ENCODE assay signal across 9 cellular contexts in the genomic region with DNA sequence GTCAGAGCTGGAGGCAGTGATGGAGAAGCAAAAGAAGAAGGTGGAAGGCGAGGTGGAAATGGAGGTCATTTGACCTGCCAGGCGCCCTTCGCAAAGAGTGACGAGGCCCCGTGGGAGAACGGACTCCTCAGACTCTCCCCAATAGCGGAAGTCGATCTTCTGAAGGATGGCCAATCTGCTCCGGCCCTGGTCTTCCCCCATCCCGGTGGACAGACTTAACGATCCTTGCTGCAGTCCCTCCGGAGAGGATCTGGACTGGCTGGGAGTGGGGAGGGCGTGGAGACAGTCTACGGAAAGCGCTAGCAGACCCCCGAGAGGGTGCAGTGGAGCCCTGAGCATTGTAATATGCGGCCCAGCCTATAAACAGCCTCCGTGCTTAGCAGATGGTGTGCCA. TPM values are rescaled to one million over a fixed set of nuclear protein-coding genes. Genes with fewer than 3 reads are reported as not detected.
A peak's percentile ranks its signal among the peaks of the same experiment; 100 is the strongest.
DNase-seq lines count a peak whose midpoint lies in the region; ATAC-seq and TF ChIP-seq lines count a peak whose summit lies in the region.
"Had no signal": no experiment of that assay in that cellular context is flagged by ENCODE, and none has a peak within 500 bp of the region (broad histone marks: within the 10 kb centered on the region; RNA-seq: fewer than 3 reads in every experiment).

No MANE protein-coding gene starts in this region.

- H3K36me3 Mint-ChIP-seq in CD4-positive, alpha-beta memory T cell = peaks cover 11% of the 10 kb centered on the region in 2 donors
- peaks cover 15% of the 10 kb centered on the region for H3K36me3 Mint-ChIP-seq in WTC11
- H3K36me3 Mint-ChIP-seq in progenitor cell of endocrine pancreas (ENCODE audit: insufficient read depth) = peaks cover 5% of the 10 kb centered on the region

- peak overlapping the region in 1 of 2 donors; percentile 11 for H3K4me3 ChIP-seq in CD4-positive, alpha-beta memory T cell (ENCODE audit: low read length in 2 of 2)
- peak overlapping the region; percentile 36 for H3K4me3 ChIP-seq in cardiac muscle cell

- CTCF ChIA-PET in CD4-positive, alpha-beta memory T cell (lab: Charles Lee; ENCODE audit: partially characterized antibody) = interaction anchor here (0.7 to 2.6 kb wide), 9 partner anchors 12 to 332 kb away, joined by 3 to 11 read pairs (median 4); a partner anchor contains a TSS
- CTCF ChIA-PET in WTC11 (lab: Charles Lee) = interaction anchor here (0.5 to 3.6 kb wide), 19 partner anchors 9 to 614 kb away, joined by 3 to 46 read pairs (median 6); a partner anchor contains a TSS

- no peaks in the 10 kb centered on the region for H3K36me3 ChIP-seq in CD4-positive, alpha-beta memory T cell (ENCODE audit: insufficient read depth, low read length)
- no peaks in the 10 kb centered on the region for H3K36me3 ChIP-seq in cardiac muscle cell

- peaks cover 12% of the 10 kb centered on the region for H3K27me3 ChIP-seq in CD4-positive, alpha-beta memory T cell (ENCODE audit: insufficient read depth, low read length)
- H3K27me3 ChIP-seq in cardiac muscle cell = peaks cover 39% of the 10 kb centered on the region

- H3K27ac ChIP-seq in CD4-positive, alpha-beta memory T cell (ENCODE audit: low read depth, low read length) = no peak overlapping the region
- H3K27ac ChIP-seq in cardiac muscle cell = no peak overlapping the region

- H3K4me1 Mint-ChIP-seq in CD4-positive, alpha-beta memory T cell = peaks cover 13 to 37% (median 21%) of the 10 kb centered on the region in 4 donors
- H3K4me1 Mint-ChIP-seq in WTC11 (peaks cover 50% of the 10 kb centered on the region), progenitor cell of endocrine pancreas (ENCODE audit: low read depth) (peaks cover 15% of the 10 kb centered on the region)

- DNase-seq in CD4-positive, alpha-beta memory T cell = no peak
- DNase-seq in WTC11 (ENCODE audit: low spot score) (no peak), cardiac muscle cell (ENCODE audit: low read depth in 1 of 2, low spot score in 1 of 2) (peak in 1 of 2 donors; percentile 32), progenitor cell of endocrine pancreas (ENCODE audit: low spot score, unreplicated experiment) (no peak), DMS114 treated with DMSO at 0.1 percent for 48 hours (lab: John Stamatoyannopoulos, UW; ENCODE audit: unreplicated experiment) (no peak)

- H3K9me3 ChIP-seq in CD4-positive, alpha-beta memory T cell (ENCODE audit: control insufficient read depth in 1 of 2, low read length in 2 of 2) = no peaks in the 10 kb centered on the region
- H3K9me3 ChIP-seq in cardiac muscle cell (ENCODE audit: low read depth) = no peaks in the 10 kb centered on the region

- H3K4me1 ChIP-seq in CD4-positive, alpha-beta memory T cell (ENCODE audit: insufficient read depth, low read length) = peaks cover 23% of the 10 kb centered on the region
- peaks cover 2% of the 10 kb centered on the region for H3K4me1 ChIP-seq in cardiac muscle cell (ENCODE audit: low read depth)

- no peak for TF ChIP-seq CTCF in WTC11 (IDR thresholded peaks at IDR 0.05)
- no peak for TF ChIP-seq CTCF in cardiac muscle cell (IDR thresholded peaks at IDR 0.05; ENCODE audit: low read depth, low read length)
- TF ChIP-seq CTCF in progenitor cell of endocrine pancreas (IDR thresholded peaks at IDR 0.05; ENCODE audit: unreplicated experiment) = no peak

- peaks cover 0 to 2% (median 0%) of the 10 kb centered on the region in 8 donors for H3K9me3 Mint-ChIP-seq in CD4-positive, alpha-beta memory T cell
- H3K9me3 Mint-ChIP-seq in WTC11 (no peaks in the 10 kb centered on the region), progenitor cell of endocrine pancreas (ENCODE audit: low read depth) (no peaks in the 10 kb centered on the region)

- POLR2A ChIA-PET in CD4-positive, alpha-beta memory T cell (lab: Charles Lee; ENCODE audit: partially characterized antibody) = interaction anchor here (1.0 to 2.9 kb wide), 2 partner anchors 25 to 30 kb away, joined by 5 to 12 read pairs; a partner anchor contains a TSS
- POLR2A ChIA-PET in WTC11 (lab: Charles Lee) = interaction anchor here (0.5 to 1.9 kb wide), 8 partner anchors 25 to 877 kb away, joined by 3 to 8 read pairs (median 4); a partner anchor contains a TSS

- no peak overlapping the region for H3K27ac Mint-ChIP-seq in CD4-positive, alpha-beta memory T cell
- H3K27ac Mint-ChIP-seq in WTC11 (peak overlapping the region; percentile 51), progenitor cell of endocrine pancreas (peak overlapping the region; percentile 94)

- intact Hi-C loops in CD4-positive, alpha-beta memory T cell (cut with micrococcal nuclease) = no loop called here

- no peak for ATAC-seq in WTC11
- ATAC-seq in GM21381 (IDR thresholded peaks at IDR 0.05; ENCODE audit: unreplicated experiment) = no peak
- ATAC-seq in GM21825 (IDR thresholded peaks at IDR 0.05; ENCODE audit: unreplicated experiment) = no peak
- ATAC-seq in GM18502 (IDR thresholded peaks at IDR 0.05; ENCODE audit: poor library complexity, unreplicated experiment) = no peak

- H3K27me3 Mint-ChIP-seq in CD4-positive, alpha-beta memory T cell = peaks cover 26 to 42% of the 10 kb centered on the region in 2 donors
- peaks cover 47% of the 10 kb centered on the region for H3K27me3 Mint-ChIP-seq in WTC11 (ENCODE audit: low read depth)
- peaks cover 50% of the 10 kb centered on the region for H3K27me3 Mint-ChIP-seq in progenitor cell of endocrine pancreas

- peak overlapping the region; percentile 47 to 89 (median 69) for H3K4me3 Mint-ChIP-seq in CD4-positive, alpha-beta memory T cell
- H3K4me3 Mint-ChIP-seq in WTC11 = peak overlapping the region; percentile 88
- peak overlapping the region; percentile 71 for H3K4me3 Mint-ChIP-seq in progenitor cell of endocrine pancreas (ENCODE audit: low read depth)

TF ChIP-seq in WTC11, 78 proteins besides CTCF, POLR2A, EP300 and RAD21 (continues in another document):
- TF ChIP-seq, protein P1, sequence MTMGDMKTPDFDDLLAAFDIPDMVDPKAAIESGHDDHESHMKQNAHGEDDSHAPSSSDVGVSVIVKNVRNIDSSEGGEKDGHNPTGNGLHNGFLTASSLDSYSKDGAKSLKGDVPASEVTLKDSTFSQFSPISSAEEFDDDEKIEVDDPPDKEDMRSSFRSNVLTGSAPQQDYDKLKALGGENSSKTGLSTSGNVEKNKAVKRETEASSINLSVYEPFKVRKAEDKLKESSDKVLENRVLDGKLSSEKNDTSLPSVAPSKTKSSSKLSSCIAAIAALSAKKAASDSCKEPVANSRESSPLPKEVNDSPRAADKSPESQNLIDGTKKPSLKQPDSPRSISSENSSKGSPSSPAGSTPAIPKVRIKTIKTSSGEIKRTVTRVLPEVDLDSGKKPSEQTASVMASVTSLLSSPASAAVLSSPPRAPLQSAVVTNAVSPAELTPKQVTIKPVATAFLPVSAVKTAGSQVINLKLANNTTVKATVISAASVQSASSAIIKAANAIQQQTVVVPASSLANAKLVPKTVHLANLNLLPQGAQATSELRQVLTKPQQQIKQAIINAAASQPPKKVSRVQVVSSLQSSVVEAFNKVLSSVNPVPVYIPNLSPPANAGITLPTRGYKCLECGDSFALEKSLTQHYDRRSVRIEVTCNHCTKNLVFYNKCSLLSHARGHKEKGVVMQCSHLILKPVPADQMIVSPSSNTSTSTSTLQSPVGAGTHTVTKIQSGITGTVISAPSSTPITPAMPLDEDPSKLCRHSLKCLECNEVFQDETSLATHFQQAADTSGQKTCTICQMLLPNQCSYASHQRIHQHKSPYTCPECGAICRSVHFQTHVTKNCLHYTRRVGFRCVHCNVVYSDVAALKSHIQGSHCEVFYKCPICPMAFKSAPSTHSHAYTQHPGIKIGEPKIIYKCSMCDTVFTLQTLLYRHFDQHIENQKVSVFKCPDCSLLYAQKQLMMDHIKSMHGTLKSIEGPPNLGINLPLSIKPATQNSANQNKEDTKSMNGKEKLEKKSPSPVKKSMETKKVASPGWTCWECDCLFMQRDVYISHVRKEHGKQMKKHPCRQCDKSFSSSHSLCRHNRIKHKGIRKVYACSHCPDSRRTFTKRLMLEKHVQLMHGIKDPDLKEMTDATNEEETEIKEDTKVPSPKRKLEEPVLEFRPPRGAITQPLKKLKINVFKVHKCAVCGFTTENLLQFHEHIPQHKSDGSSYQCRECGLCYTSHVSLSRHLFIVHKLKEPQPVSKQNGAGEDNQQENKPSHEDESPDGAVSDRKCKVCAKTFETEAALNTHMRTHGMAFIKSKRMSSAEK (CRISPR knock-in tag; IDR thresholded peaks at IDR 0.05; ENCODE audit: borderline replicate concordance) = no peak
- TF ChIP-seq, protein P2, sequence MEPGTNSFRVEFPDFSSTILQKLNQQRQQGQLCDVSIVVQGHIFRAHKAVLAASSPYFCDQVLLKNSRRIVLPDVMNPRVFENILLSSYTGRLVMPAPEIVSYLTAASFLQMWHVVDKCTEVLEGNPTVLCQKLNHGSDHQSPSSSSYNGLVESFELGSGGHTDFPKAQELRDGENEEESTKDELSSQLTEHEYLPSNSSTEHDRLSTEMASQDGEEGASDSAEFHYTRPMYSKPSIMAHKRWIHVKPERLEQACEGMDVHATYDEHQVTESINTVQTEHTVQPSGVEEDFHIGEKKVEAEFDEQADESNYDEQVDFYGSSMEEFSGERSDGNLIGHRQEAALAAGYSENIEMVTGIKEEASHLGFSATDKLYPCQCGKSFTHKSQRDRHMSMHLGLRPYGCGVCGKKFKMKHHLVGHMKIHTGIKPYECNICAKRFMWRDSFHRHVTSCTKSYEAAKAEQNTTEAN (CRISPR knock-in tag; IDR thresholded peaks at IDR 0.05) = 0 out of 2 replicates have a peak, but pooled peaks have one; percentile 4

RNA-seq across cellular contexts. Expression of a gene that starts 11.9 kb away (rescaled TPM):
- total RNA-seq in CD4-positive, alpha-beta memory T cell = 1 to 10 TPM; 1.6 to 2.2 TPM
- polyA plus RNA-seq in CD4-positive, alpha-beta memory T cell = under 1 TPM; 0.45 to 0.49 TPM
- 38.9 to 43.8 TPM (median 42.8 TPM) in 3 replicates for total RNA-seq in WTC11 (2021)
- 2.0 and 3.9 TPM in 2 replicates for total RNA-seq in cardiac muscle cell
- 1.1 and 1.2 TPM in 2 replicates for polyA plus RNA-seq in cardiac muscle cell
- total RNA-seq in progenitor cell of endocrine pancreas = 14.4 and 21.5 TPM in 2 replicates

RNA-seq across cellular contexts. Expression of a gene that starts 24.6 kb away (rescaled TPM):
- total RNA-seq in CD4-positive, alpha-beta memory T cell = 10 to 100 TPM; 23.9 to 27.4 TPM
- 10 to 100 TPM in 1 of 2 donors, 1 to 10 TPM in 1; 3.3 to 15.6 TPM for polyA plus RNA-seq in CD4-positive, alpha-beta memory T cell
- total RNA-seq in WTC11 (2021) (35.3 to 39.5 TPM (median 38.4 TPM) in 3 replicates), cardiac muscle cell (31.9 and 41.0 TPM in 2 replicates), progenitor cell of endocrine pancreas (11.8 and 12.0 TPM in 2 replicates)
- 23.7 and 27.4 TPM in 2 replicates for polyA plus RNA-seq in cardiac muscle cell

RNA-seq across cellular contexts. Expression of a gene that starts 29.9 kb away (rescaled TPM):
- total RNA-seq in CD4-positive, alpha-beta memory T cell = 100 to 1,000 TPM; 165 TPM
- polyA plus RNA-seq in CD4-positive, alpha-beta memory T cell = 1 to 10 TPM; 1.4 to 9.5 TPM
- total RNA-seq in WTC11 (2021) (88.4 to 99.3 TPM (median 92.3 TPM) in 3 replicates), cardiac muscle cell (107 and 120 TPM in 2 replicates), progenitor cell of endocrine pancreas (110 and 118 TPM in 2 replicates)
- 32.9 and 38.0 TPM in 2 replicates for polyA plus RNA-seq in cardiac muscle cell

RNA-seq across cellular contexts. Expression of a gene that starts 49.5 kb away (rescaled TPM):
- total RNA-seq in CD4-positive, alpha-beta memory T cell = under 1 TPM; 0.33 to 0.52 TPM
- polyA plus RNA-seq in CD4-positive, alpha-beta memory T cell = not detected
- total RNA-seq in WTC11 (2021) (0.41 to 1.1 TPM (median 0.61 TPM) in 3 replicates), cardiac muscle cell (0.42 and 1.7 TPM in 2 replicates), progenitor cell of endocrine pancreas (0.18 and 0.34 TPM in 2 replicates)
- polyA plus RNA-seq in cardiac muscle cell = 0.24 TPM in 1 of 2 replicates, not detected in the other
- total RNA-seq: LHCN-M2 had no signal

Comparison
In these comparisons a context has a peak if more than half of its experiments do, and no peak if none do; other contexts are left out.
1. H3K27ac Mint-ChIP-seq: peak in WTC11 (single experiment) and progenitor cell of endocrine pancreas (single experiment); none in CD4-positive, alpha-beta memory T cell (0 of 7).
2. Peak in every context shown above with its lines, with median percentiles within 50 percentile points of each other: H3K4me3 Mint-ChIP-seq.